In genomic region chr10:119817991-119818888, GRCh38 we compare ENCODE assay signal across 9 cellular contexts.
DNase-seq lines count a peak whose midpoint lies in the region; TF ChIP-seq lines count a peak whose summit lies in the region.
"Had no signal": no experiment of that assay in that cellular context is flagged by ENCODE, and none has a peak within 500 bp of the region (broad histone marks: within the 10 kb centered on the region; RNA-seq: fewer than 3 reads in every experiment).

No MANE protein-coding gene starts in this region.

- peak overlapping the region; percentile 31 for H3K4me3 ChIP-seq in fibroblast of mammary gland (ENCODE audit: control insufficient read depth, low read depth, low read length)

- peak; percentile 2 for DNase-seq in stimulated activated CD4-positive, alpha-beta T cell treated with anti-CD3 and anti-CD28 coated beads, Interleukin-2, amount 100 ng/mL, for 4 hours (ENCODE audit: low read depth)
- DNase-seq in stimulated activated CD4-positive, alpha-beta T cell treated with anti-CD3 and anti-CD28 coated beads, Interleukin-1b, Interleukin-23, amount 100 ng/mL, for 48 hours, result no peak
- DNase-seq in fibroblast of mammary gland (ENCODE audit: low read depth) (peak; percentile 62), midbrain (lab: John Stamatoyannopoulos, UW) (peak; percentile 37), NCI-H1105 (lab: John Stamatoyannopoulos, UW) (no peak), SW 1271 (lab: John Stamatoyannopoulos, UW) (no peak), RPMI8226 (no peak), NCI-H2171 treated with DMSO at 0.1 percent for 48 hours (lab: John Stamatoyannopoulos, UW) (no peak)
- DNase-seq: effector CD8-positive, alpha-beta T cell had no signal

- no peak for TF ChIP-seq CTCF in fibroblast of mammary gland (conservative IDR thresholded peaks at IDR 0.05; ENCODE audit: control insufficient read depth, insufficient read depth, low read depth, low read length)

Comparison
In these comparisons a context has a peak if more than half of its experiments do, and no peak if none do; other contexts are left out.
1. DNase-seq: peak in stimulated activated CD4-positive, alpha-beta T cell treated with anti-CD3 and anti-CD28 coated beads, Interleukin-2, amount 100 ng/mL, for 4 hours (single experiment), fibroblast of mammary gland (single experiment) and midbrain (single experiment); none in stimulated activated CD4-positive, alpha-beta T cell treated with anti-CD3 and anti-CD28 coated beads, Interleukin-1b, Interleukin-23, amount 100 ng/mL, for 48 hours (single experiment), NCI-H1105 (single experiment), SW 1271 (0 of 2), RPMI8226 (single experiment) and NCI-H2171 treated with DMSO at 0.1 percent for 48 hours (single experiment).